In the genomic region with DNA sequence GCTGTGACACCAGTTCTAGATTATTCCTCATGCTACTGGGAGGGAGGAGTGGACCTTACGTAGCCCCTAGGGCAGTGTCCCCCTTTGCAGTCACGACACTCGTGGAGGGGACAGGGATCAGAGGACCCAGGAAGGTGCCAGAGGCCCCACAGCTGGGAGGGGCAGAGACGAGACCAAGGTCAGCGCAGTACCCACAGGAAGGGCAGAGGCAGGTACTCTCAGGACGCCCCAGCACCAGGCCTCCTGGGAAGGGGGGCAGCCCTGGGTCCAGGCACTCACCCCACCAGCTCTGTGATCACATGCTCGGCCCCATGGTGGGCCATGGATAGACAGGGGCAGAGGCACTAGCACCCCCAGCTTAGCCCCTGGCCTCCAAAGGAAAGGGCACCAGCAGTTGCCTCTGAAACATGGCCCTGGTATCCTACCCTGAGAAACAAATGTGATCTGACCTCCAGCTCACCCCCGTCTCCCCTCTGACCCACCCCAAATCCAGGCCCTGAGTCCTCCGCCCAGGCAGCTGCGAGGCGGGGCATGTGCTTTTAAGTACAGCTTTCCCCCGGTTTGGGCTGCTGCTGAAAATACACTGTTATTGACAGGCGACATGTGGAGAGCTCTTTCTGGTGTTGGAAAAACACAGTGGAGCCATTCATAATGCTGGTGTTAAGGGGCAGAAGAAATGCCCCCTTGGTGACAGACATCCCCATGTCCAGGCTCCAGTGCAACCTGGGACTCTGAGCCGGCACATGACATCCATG, we compare ENCODE assay signal across 14 cellular contexts.
DNase-seq lines count a peak whose midpoint lies in the region; ATAC-seq and TF ChIP-seq lines count a peak whose summit lies in the region.
"Had no signal": no experiment of that assay in that cellular context is flagged by ENCODE, and none has a peak within 500 bp of the region (broad histone marks: within the 10 kb centered on the region; RNA-seq: fewer than 3 reads in every experiment).

No MANE protein-coding gene starts in this region.

- H3K36me3 ChIP-seq in mesendoderm (ENCODE audit: control insufficient read depth, insufficient read depth, low read length): no peaks in the 10 kb centered on the region
- no peaks in the 10 kb centered on the region for H3K36me3 ChIP-seq in aorta (ENCODE audit: control insufficient read depth in 1 of 2, insufficient read depth in 2 of 2, low read length in 1 of 2)

- no peak overlapping the region for H4K5ac ChIP-seq in mesendoderm (ENCODE audit: low read length)

- H3K27ac ChIP-seq in mesendoderm (ENCODE audit: low read depth, low read length) (no peak overlapping the region), aorta (ENCODE audit: low read depth in 1 of 2, low read length in 2 of 2) (no peak overlapping the region)
- H3K27ac ChIP-seq: 22Rv1 had no signal

- H2BK15ac ChIP-seq in mesendoderm (replicated peaks; ENCODE audit: low read depth): no peak overlapping the region

- intact Hi-C loops in aorta (cut with DNase I): no loop called here

- no peak overlapping the region for H3K4ac ChIP-seq in mesendoderm (ENCODE audit: low read depth, low read length)

- no peak overlapping the region for H2BK5ac ChIP-seq in mesendoderm (ENCODE audit: low read length)

- H3K9ac ChIP-seq in mesendoderm (ENCODE audit: low read length): no peak overlapping the region

- H3K79me2 ChIP-seq in mesendoderm (ENCODE audit: control insufficient read depth, insufficient read depth, low read length): no peaks in the 10 kb centered on the region

- WGBS in mesendoderm (ENCODE audit: extremely low coverage, insufficient coverage, low lambda C conversion rate): no CpG with 5 or more reads among the region's 14 CpGs
- 95 to 96% methylated on average over 14 of the region's 14 CpGs for WGBS in aorta, 2 donors

- no peak overlapping the region for H3K23ac ChIP-seq in mesendoderm (ENCODE audit: low read length)

- no peak overlapping the region for H4K8ac ChIP-seq in mesendoderm (ENCODE audit: low read depth, low read length)

- TF ChIP-seq CTCF in neural crest cell (conservative IDR thresholded peaks at IDR 0.05) (no peak), progenitor cell of endocrine pancreas (IDR thresholded peaks at IDR 0.05; ENCODE audit: unreplicated experiment) (no peak)

- H3K27ac Mint-ChIP-seq in neural crest cell (ENCODE audit: unreplicated experiment): no peak overlapping the region
- no peak overlapping the region for H3K27ac Mint-ChIP-seq in progenitor cell of endocrine pancreas
- H3K27ac Mint-ChIP-seq: CD14-positive monocyte; CD8-positive, alpha-beta T cell had no signal

- no peak overlapping the region for H2BK120ac ChIP-seq in mesendoderm (ENCODE audit: low read depth, low read length)

- no peaks in the 10 kb centered on the region for H3K79me1 ChIP-seq in mesendoderm (ENCODE audit: low read length)

- H2AK5ac ChIP-seq in mesendoderm (ENCODE audit: low read length): no peak overlapping the region

- no peaks in the 10 kb centered on the region for H3K27me3 ChIP-seq in mesendoderm (ENCODE audit: insufficient read depth, low read length, poor library complexity)
- no peaks in the 10 kb centered on the region for H3K27me3 ChIP-seq in aorta (ENCODE audit: control insufficient read depth in 1 of 2, insufficient read depth in 2 of 2, low read length in 1 of 2)

- H3K56ac ChIP-seq in mesendoderm (ENCODE audit: low read length): peak overlapping the region; percentile 34

- H3K9me3 Mint-ChIP-seq in neural crest cell (peaks cover 9% of the 10 kb centered on the region), progenitor cell of endocrine pancreas (ENCODE audit: low read depth) (peaks cover 4% of the 10 kb centered on the region)
- H3K9me3 Mint-ChIP-seq: CD8-positive, alpha-beta T cell had no signal

- no peak overlapping the region for H3K4me2 ChIP-seq in mesendoderm (ENCODE audit: low read length)

- H3K4me3 ChIP-seq in mesendoderm (ENCODE audit: low read length) (no peak overlapping the region), aorta (ENCODE audit: low read length in 2 of 2) (no peak overlapping the region)

- no peaks in the 10 kb centered on the region for H3K9me3 ChIP-seq in aorta (ENCODE audit: control insufficient read depth, low read length)

- no peak overlapping the region for H3K18ac ChIP-seq in mesendoderm (ENCODE audit: low read length)

- peak overlapping the region; percentile 61 for H3K4me3 Mint-ChIP-seq in neural crest cell
- H3K4me3 Mint-ChIP-seq in progenitor cell of endocrine pancreas (ENCODE audit: low read depth): no peak overlapping the region
- H3K4me3 Mint-ChIP-seq: CD8-positive, alpha-beta T cell had no signal

- ATAC-seq in aorta (ENCODE audit: low FRiP score) (no peak), GM21423 (IDR thresholded peaks at IDR 0.05; ENCODE audit: unreplicated experiment) (no peak), HG03439 (IDR thresholded peaks at IDR 0.05; ENCODE audit: unreplicated experiment) (no peak)
- ATAC-seq: CD8-positive, alpha-beta T cell had no signal

- peak; percentile 58 for DNase-seq in activated effector memory CD4-positive, alpha-beta T cell treated with anti-CD3 and anti-CD28 coated beads, Interleukin-2, amount 50 U/mL, for 16 hours
- no peak for DNase-seq in activated effector memory CD4-positive, alpha-beta T cell treated with Interleukin-2 at 50 U/mL for 16 hours
- DNase-seq in mesendoderm: no peak
- no peak for DNase-seq in neural crest cell (ENCODE audit: low read depth, low spot score)
- peak; percentile 38 to 62 for DNase-seq in aorta
- no peak for DNase-seq in progenitor cell of endocrine pancreas (ENCODE audit: low spot score, unreplicated experiment)
- DNase-seq: Caco-2; CD8-positive, alpha-beta T cell; GF-D8; H7 had no signal

- H3K36me3 Mint-ChIP-seq in neural crest cell (ENCODE audit: low read depth) (no peaks in the 10 kb centered on the region), progenitor cell of endocrine pancreas (ENCODE audit: insufficient read depth) (no peaks in the 10 kb centered on the region)
- H3K36me3 Mint-ChIP-seq: CD14-positive monocyte; CD8-positive, alpha-beta T cell had no signal

- H3K4me1 ChIP-seq in mesendoderm (ENCODE audit: control insufficient read depth, low read depth, low read length) (peaks cover 2% of the 10 kb centered on the region), aorta (ENCODE audit: control insufficient read depth in 1 of 2, insufficient read depth in 2 of 2, low read length in 2 of 2) (no peaks in the 10 kb centered on the region)
- H3K4me1 ChIP-seq: Caco-2 had no signal

- H3K4me1 Mint-ChIP-seq in neural crest cell: peaks cover 68% of the 10 kb centered on the region
- H3K4me1 Mint-ChIP-seq in progenitor cell of endocrine pancreas (ENCODE audit: low read depth): peaks cover 4% of the 10 kb centered on the region

- no peaks in the 10 kb centered on the region for H3K27me3 Mint-ChIP-seq in neural crest cell (ENCODE audit: low read depth)
- peaks cover 10% of the 10 kb centered on the region for H3K27me3 Mint-ChIP-seq in progenitor cell of endocrine pancreas

Comparison
In these comparisons a context has a peak if more than half of its experiments do, and no peak if none do; other contexts are left out.
1. DNase-seq: peak in activated effector memory CD4-positive, alpha-beta T cell treated with anti-CD3 and anti-CD28 coated beads, Interleukin-2, amount 50 U/mL, for 16 hours (single experiment) and aorta (2 of 2); none in activated effector memory CD4-positive, alpha-beta T cell treated with Interleukin-2 at 50 U/mL for 16 hours (single experiment), mesendoderm (single experiment), neural crest cell (single experiment) and progenitor cell of endocrine pancreas (single experiment).